ENCODE assay signal across 34 cellular contexts in genomic region chr22:20659920-20660319, GRCh38.
"Had no signal": no experiment of that assay in that cellular context is flagged by ENCODE, and none has a peak within 500 bp of the region (broad histone marks: within the 10 kb centered on the region; RNA-seq: fewer than 3 reads in every experiment).

No MANE protein-coding gene starts in this region.

- H3K9me3 ChIP-seq: MG63 had no signal

- DNase-seq: Karpas-422, Kasumi-1, MG63, MM.1S, MV-4-11, NCI-H1048, NCI-H1092, NCI-H1092 treated with DMSO at 0.1 percent for 48 hours, NCI-H1105, NCI-H1105 treated with DMSO at 0.1 percent for 48 hours, NCI-H1417, NCI-H1417 treated with DMSO at 0.1 percent for 48 hours, NCI-H1436, NCI-H1436 treated with DMSO at 0.1 percent for 48 hours, NCI-H146, NCI-H1694, NCI-H1694 treated with DMSO at 0.1 percent for 48 hours, NCI-H187, NCI-H187 treated with DMSO at 0.1 percent for 48 hours, NCI-H1930, NCI-H2029, NCI-H2029 treated with DMSO at 0.1 percent for 48 hours, NCI-H2081, NCI-H2081 treated with DMSO at 0.1 percent for 48 hours, NCI-H2107, NCI-H2171, NCI-H2171 treated with DMSO at 0.1 percent for 48 hours, NCI-H2227 treated with DMSO at 0.1 percent for 48 hours, NCI-H226, NCI-H345, NCI-H446, NCI-H446 treated with DMSO at 0.1 percent for 48 hours, NCI-H510A, NCI-H510A treated with DMSO at 0.1 percent for 48 hours had no signal

- H3K4me3 ChIP-seq: MG63 had no signal

- H3K36me3 ChIP-seq: MG63 had no signal
